Comparison of ENCODE assay signal across 18 cellular contexts in the genomic region with DNA sequence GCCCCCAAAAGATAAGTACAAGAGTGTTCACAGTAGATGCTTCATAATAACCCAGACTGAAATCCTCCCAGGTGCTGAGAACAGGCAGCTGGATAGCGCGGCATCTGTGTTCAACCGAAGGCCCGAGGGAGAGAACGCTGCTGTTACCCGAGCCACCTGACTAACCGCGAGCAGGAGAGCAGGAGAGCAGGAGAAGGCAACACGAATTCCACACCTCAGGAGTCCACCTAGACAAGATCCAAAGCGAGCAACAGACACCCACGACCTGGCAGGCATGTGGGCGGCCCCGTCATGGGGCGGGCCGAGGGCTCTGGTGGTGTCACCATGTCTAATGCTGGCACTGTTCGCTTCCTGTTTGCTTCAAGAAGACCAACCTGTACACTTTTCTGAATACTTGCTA. TPM values are rescaled to one million over a fixed set of nuclear protein-coding genes. Genes with fewer than 3 reads are reported as not detected.
DNase-seq lines count a peak whose midpoint lies in the region; ATAC-seq, FAIRE-seq and TF ChIP-seq lines count a peak whose summit lies in the region.
"Had no signal": no experiment of that assay in that cellular context is flagged by ENCODE, and none has a peak within 500 bp of the region (broad histone marks: within the 10 kb centered on the region; RNA-seq: fewer than 3 reads in every experiment).

No MANE protein-coding gene starts in this region.

- no peaks in the 10 kb centered on the region for H3K79me2 ChIP-seq in osteoblast (ENCODE audit: insufficient read depth, low read length)

- H3K4me1 ChIP-seq in kidney (ENCODE audit: control insufficient read depth in 1 of 2, insufficient read depth in 1 of 2, low read depth in 1 of 2, low read length in 2 of 2), result no peaks in the 10 kb centered on the region
- H3K4me1 ChIP-seq in osteoblast (ENCODE audit: insufficient read depth, low read length), result no peaks in the 10 kb centered on the region

- no peaks in the 10 kb centered on the region for H4K20me1 ChIP-seq in osteoblast (ENCODE audit: insufficient read depth, low read length)
- H4K20me1 ChIP-seq: BLaER1 had no signal

- H3K36me3 ChIP-seq in kidney (ENCODE audit: control insufficient read depth in 1 of 2, insufficient read depth in 2 of 2, low read length in 2 of 2) (peaks cover 6 to 8% of the 10 kb centered on the region in 2 donors), osteoblast (ENCODE audit: insufficient read depth, low read length) (peaks cover 11% of the 10 kb centered on the region)

- H3K4me3 ChIP-seq in kidney (ENCODE audit: low read length in 2 of 2), result no peak overlapping the region
- no peak overlapping the region for H3K4me3 ChIP-seq in osteoblast (ENCODE audit: insufficient read depth, low read length)
- H3K4me3 ChIP-seq: BLaER1 had no signal

- H2AFZ ChIP-seq in osteoblast (ENCODE audit: low read length), result no peak overlapping the region

- H3K27me3 Mint-ChIP-seq in activated T-cell treated with anti-CD3 and anti-CD28 coated beads, Interleukin-2, amount 50 U/mL, for 4 hours (ENCODE audit: low read depth), result no peaks in the 10 kb centered on the region

- peaks cover 13% of the 10 kb centered on the region for H3K36me3 Mint-ChIP-seq in activated T-cell treated with anti-CD3 and anti-CD28 coated beads, Interleukin-2, amount 50 U/mL, for 4 hours (ENCODE audit: insufficient read depth)

- FAIRE-seq in kidney (lab: Jason Lieb, UNC), result no peak

- no peaks in the 10 kb centered on the region for H3K9me3 ChIP-seq in kidney (ENCODE audit: control insufficient read depth in 1 of 2, low read length in 2 of 2)
- H3K9me3 ChIP-seq in osteoblast (ENCODE audit: low read depth, low read length), result no peaks in the 10 kb centered on the region
- H3K9me3 ChIP-seq: BLaER1 had no signal

- no peaks in the 10 kb centered on the region for H3K9me3 Mint-ChIP-seq in activated T-cell treated with anti-CD3 and anti-CD28 coated beads, Interleukin-2, amount 50 U/mL, for 4 hours

- no peaks in the 10 kb centered on the region for H3K27me3 ChIP-seq in osteoblast (ENCODE audit: insufficient read depth, low read length)
- H3K27me3 ChIP-seq: BLaER1 had no signal

- intact Hi-C loops in kidney (cut with DNase I), result no loop called here

- no peak overlapping the region for H3K9ac ChIP-seq in kidney (ENCODE audit: low read length in 2 of 2)

- H3K27ac ChIP-seq in kidney (ENCODE audit: low read depth in 2 of 2, low read length in 2 of 2) (no peak overlapping the region), osteoblast (ENCODE audit: low read depth, low read length) (no peak overlapping the region)

- no peak overlapping the region for H3K4me3 Mint-ChIP-seq in activated T-cell treated with anti-CD3 and anti-CD28 coated beads, Interleukin-2, amount 50 U/mL, for 4 hours

- ATAC-seq in activated T-cell treated with anti-CD3 and anti-CD28 coated beads, Interleukin-2, amount 50 U/mL, for 4 hours, result no peak
- ATAC-seq: PC-3 had no signal

- no peak overlapping the region for H3K4me2 ChIP-seq in osteoblast (ENCODE audit: insufficient read depth, low read length)

- DNase-seq in NCI-H2171 treated with DMSO at 0.1 percent for 48 hours (lab: John Stamatoyannopoulos, UW) (peak; percentile 66), NCI-H2171 (lab: John Stamatoyannopoulos, UW) (no peak), NCI-H2107 treated with DMSO at 0.1 percent for 48 hours (lab: John Stamatoyannopoulos, UW; ENCODE audit: unreplicated experiment) (peak; percentile 79), kidney (peak; percentile 42), osteoblast (ENCODE audit: insufficient read length, low spot score, missing footprints) (peak; percentile 69), GOT3 (lab: John Stamatoyannopoulos, UW) (no peak), NCI-H2227 treated with DMSO at 0.1 percent for 48 hours (lab: John Stamatoyannopoulos, UW) (no peak)
- no peak for DNase-seq in activated T-cell treated with anti-CD3 and anti-CD28 coated beads, Interleukin-2, amount 50 U/mL, for 4 hours
- DNase-seq: 8988T, GF-D8, KG1, NCI-H1092, NCI-H1694 treated with DMSO at 0.1 percent for 48 hours, NCI-H345, NCI-H526 treated with DMSO at 0.1 percent for 48 hours, PC-3 had no signal

- no peaks in the 10 kb centered on the region for H3K4me1 Mint-ChIP-seq in activated T-cell treated with anti-CD3 and anti-CD28 coated beads, Interleukin-2, amount 50 U/mL, for 4 hours (ENCODE audit: low read depth)

- no peak for TF ChIP-seq CTCF in kidney (IDR thresholded peaks at IDR 0.05; ENCODE audit: borderline replicate concordance, extremely low read depth, insufficient read depth)
- no peak for TF ChIP-seq CTCF in osteoblast (IDR thresholded peaks at IDR 0.05; ENCODE audit: extremely low read depth, low read depth, low read length)

RNA-seq across cellular contexts. Expression of a gene that starts 20.9 kb away (rescaled TPM):
- total RNA-seq in kidney (8.7 TPM), osteoblast (3.2 and 6.9 TPM in 2 replicates)
- polyA plus RNA-seq in kidney (ENCODE audit: insufficient read depth, low read depth, low replicate concordance), result 3.7 TPM
- total RNA-seq in activated T-cell treated with anti-CD3 and anti-CD28 coated beads, Interleukin-2, amount 50 U/mL, for 4 hours, result 10 to 100 TPM in 2 of 3 donors, 1 to 10 TPM in 1; 6.8 to 17.5 (median 10.6) TPM

RNA-seq across cellular contexts. Expression of a gene that starts 23.5 kb away (rescaled TPM):
- total RNA-seq in kidney, result 24.6 TPM
- polyA plus RNA-seq in kidney (ENCODE audit: insufficient read depth, low read depth, low replicate concordance), result 15.8 TPM
- 122 and 145 TPM in 2 replicates for total RNA-seq in osteoblast
- 10 to 100 TPM; 14.5 to 20.6 (median 17.2) TPM for total RNA-seq in activated T-cell treated with anti-CD3 and anti-CD28 coated beads, Interleukin-2, amount 50 U/mL, for 4 hours

RNA-seq across cellular contexts. Expression of a gene that starts 49.7 kb away (rescaled TPM):
- 51.6 TPM for total RNA-seq in kidney
- polyA plus RNA-seq in kidney (ENCODE audit: insufficient read depth, low read depth, low replicate concordance), result 273 TPM
- 0.29 and 0.36 TPM in 2 replicates for total RNA-seq in osteoblast
- total RNA-seq in activated T-cell treated with anti-CD3 and anti-CD28 coated beads, Interleukin-2, amount 50 U/mL, for 4 hours, result under 1 TPM; 0.33 to 0.71 (median 0.40) TPM
- total RNA-seq: MCF 10A had no signal

Comparison
In these comparisons a context has a peak if more than half of its experiments do, and no peak if none do; other contexts are left out.
1. DNase-seq: peak in NCI-H2171 treated with DMSO at 0.1 percent for 48 hours (single experiment), NCI-H2107 treated with DMSO at 0.1 percent for 48 hours (single experiment), kidney (single experiment) and osteoblast (single experiment); none in NCI-H2171 (single experiment), GOT3 (single experiment), NCI-H2227 treated with DMSO at 0.1 percent for 48 hours (single experiment) and activated T-cell treated with anti-CD3 and anti-CD28 coated beads, Interleukin-2, amount 50 U/mL, for 4 hours (single experiment).
2. RNA of a gene that starts 49.7 kb away (total RNA-seq): 51.6 TPM in kidney (single experiment); 0.33 to 0.71 TPM in activated T-cell treated with anti-CD3 and anti-CD28 coated beads, Interleukin-2, amount 50 U/mL, for 4 hours and 0.29 to 0.36 TPM in osteoblast; every median in the first group is over 10 times any median in the second.